Comparison of ENCODE assay signal across 1 cellular context in genomic region chr6:36633915-36634314, GRCh38.
A peak's percentile ranks its signal among the peaks of the same experiment; 100 is the strongest.
TF ChIP-seq lines count a peak whose summit lies in the region.

No MANE protein-coding gene starts in this region.

TF ChIP-seq in liver, 16 proteins besides CTCF, POLR2A, EP300 and RAD21 (continued from another document):
- TF ChIP-seq REST (IDR thresholded peaks at IDR 0.05) (no peak), EGR1 (IDR thresholded peaks at IDR 0.05; ENCODE audit: low read depth in 2 of 2) (no peak), NR2F2 (IDR thresholded peaks at IDR 0.05) (peak; percentile 45), FOXA2 (IDR thresholded peaks at IDR 0.05) (no peak), RXRA (IDR thresholded peaks at IDR 0.05) (peak; percentile 13 to 37), HNF4A (conservative IDR thresholded peaks at IDR 0.05) (no peak), FOXA1 (IDR thresholded peaks at IDR 0.05) (no peak), HNF4G (IDR thresholded peaks at IDR 0.05) (no peak)
- TF ChIP-seq, protein P1, sequence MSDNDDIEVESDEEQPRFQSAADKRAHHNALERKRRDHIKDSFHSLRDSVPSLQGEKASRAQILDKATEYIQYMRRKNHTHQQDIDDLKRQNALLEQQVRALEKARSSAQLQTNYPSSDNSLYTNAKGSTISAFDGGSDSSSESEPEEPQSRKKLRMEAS (IDR thresholded peaks at IDR 0.05) = no peak
TF ChIP-seq in liver: peak in this region for 4.
